ENCODE assay signal across 12 cellular contexts in the genomic region with DNA sequence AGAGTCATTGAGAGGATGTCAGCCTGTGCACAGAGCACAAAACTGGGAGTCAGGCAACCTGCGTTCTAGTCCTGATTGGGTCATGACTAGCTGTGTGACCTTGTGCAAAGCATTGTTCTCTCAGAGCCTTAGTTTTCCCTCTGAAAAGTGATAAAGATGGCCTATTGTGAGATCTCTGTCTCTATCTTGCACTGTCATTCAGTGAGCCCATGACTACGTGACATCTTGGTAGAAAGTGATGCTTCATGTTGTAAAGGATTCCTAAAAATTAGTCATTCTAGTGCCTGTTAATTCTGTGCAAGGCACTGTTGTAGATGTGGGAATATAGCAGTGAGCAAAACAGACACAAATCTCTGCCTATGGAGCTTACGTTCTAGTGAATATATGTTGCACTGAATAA. TPM values are rescaled to one million over a fixed set of nuclear protein-coding genes. Genes with fewer than 3 reads are reported as not detected.
DNase-seq lines count a peak whose midpoint lies in the region; ATAC-seq and TF ChIP-seq lines count a peak whose summit lies in the region.
"Had no signal": no experiment of that assay in that cellular context is flagged by ENCODE, and none has a peak within 500 bp of the region (broad histone marks: within the 10 kb centered on the region; RNA-seq: fewer than 3 reads in every experiment).

No MANE protein-coding gene starts in this region.

- H3K36me3 ChIP-seq in cardiac muscle cell (peaks cover 3% of the 10 kb centered on the region), iPS-15b (ENCODE audit: control insufficient read depth, insufficient read depth, low read length) (no peaks in the 10 kb centered on the region)

- H3K4me3 ChIP-seq in cardiac muscle cell, result peak overlapping the region; percentile 96
- peak overlapping the region; percentile 9 for H3K4me3 ChIP-seq in iPS-15b (ENCODE audit: low read depth, low read length)

- no peaks in the 10 kb centered on the region for H3K4me1 ChIP-seq in cardiac muscle cell (ENCODE audit: low read depth)
- H3K4me1 ChIP-seq in iPS-15b (ENCODE audit: control insufficient read depth, insufficient read depth, low read length), result no peaks in the 10 kb centered on the region

- H3K27me3 ChIP-seq in cardiac muscle cell, result no peaks in the 10 kb centered on the region
- H3K27me3 ChIP-seq in iPS-15b (ENCODE audit: control insufficient read depth, insufficient read depth, low read length), result no peaks in the 10 kb centered on the region

- H3K9me3 ChIP-seq in cardiac muscle cell (ENCODE audit: low read depth) (peaks cover 3% of the 10 kb centered on the region), iPS-15b (ENCODE audit: control insufficient read depth, insufficient read depth, low read length) (no peaks in the 10 kb centered on the region)

- peak in 1 of 2 donors; percentile 3 for DNase-seq in cardiac muscle cell (ENCODE audit: low read depth in 1 of 2, low spot score in 1 of 2)
- DNase-seq in Right ventricle myocardium superior, result no peak
- DNase-seq in type B pancreatic cell (ENCODE audit: extremely low spot score, unreplicated experiment), result no peak
- no peak for DNase-seq in NCI-H2107 (lab: John Stamatoyannopoulos, UW)
- DNase-seq: cortex of kidney; NCI-H2081; stimulated activated naive CD8-positive, alpha-beta T cell treated with anti-CD3 and anti-CD28 coated beads, Interleukin-15, amount 100 ng/mL, for 72 hours had no signal

- H3K4me3 Mint-ChIP-seq in activated naive CD8-positive, alpha-beta T cell, result peak overlapping the region; percentile 56
- H3K4me3 Mint-ChIP-seq in type B pancreatic cell, result peak overlapping the region; percentile 94

- TF ChIP-seq CTCF in cardiac muscle cell (IDR thresholded peaks at IDR 0.05; ENCODE audit: low read depth, low read length) (no peak), type B pancreatic cell (conservative IDR thresholded peaks at IDR 0.05) (no peak)

- H3K27me3 Mint-ChIP-seq in activated naive CD8-positive, alpha-beta T cell, result no peaks in the 10 kb centered on the region
- H3K27me3 Mint-ChIP-seq in type B pancreatic cell, result no peaks in the 10 kb centered on the region
- H3K27me3 Mint-ChIP-seq: B cell; stimulated activated naive CD8-positive, alpha-beta T cell treated with anti-CD3 and anti-CD28 coated beads, Interleukin-15, amount 100 ng/mL, for 72 hours had no signal

- peaks cover 3% of the 10 kb centered on the region for H3K36me3 Mint-ChIP-seq in activated naive CD8-positive, alpha-beta T cell
- H3K36me3 Mint-ChIP-seq in type B pancreatic cell, result peaks cover 34% of the 10 kb centered on the region

- H3K9me3 Mint-ChIP-seq in activated naive CD8-positive, alpha-beta T cell (ENCODE audit: low read depth), result no peaks in the 10 kb centered on the region
- H3K9me3 Mint-ChIP-seq in type B pancreatic cell, result no peaks in the 10 kb centered on the region
- H3K9me3 Mint-ChIP-seq: stimulated activated naive CD8-positive, alpha-beta T cell treated with anti-CD3 and anti-CD28 coated beads, Interleukin-15, amount 100 ng/mL, for 72 hours had no signal

- peaks cover 43% of the 10 kb centered on the region for H3K4me1 Mint-ChIP-seq in activated naive CD8-positive, alpha-beta T cell (ENCODE audit: low read depth)
- H3K4me1 Mint-ChIP-seq in type B pancreatic cell (ENCODE audit: unreplicated experiment), result peaks cover 33% of the 10 kb centered on the region

- ATAC-seq in Right ventricle myocardium superior (ENCODE audit: poor library complexity), result no peak
- no peak for ATAC-seq in HG03442 (IDR thresholded peaks at IDR 0.05; ENCODE audit: unreplicated experiment)
- no peak for ATAC-seq in GM19452 (IDR thresholded peaks at IDR 0.05; ENCODE audit: unreplicated experiment)
- ATAC-seq: stimulated activated naive CD8-positive, alpha-beta T cell treated with anti-CD3 and anti-CD28 coated beads, Interleukin-15, amount 100 ng/mL, for 72 hours had no signal

- H3K27ac ChIP-seq in cardiac muscle cell, result no peak overlapping the region

- H3K27ac Mint-ChIP-seq in activated naive CD8-positive, alpha-beta T cell, result no peak overlapping the region
- no peak overlapping the region for H3K27ac Mint-ChIP-seq in type B pancreatic cell
- H3K27ac Mint-ChIP-seq: B cell; stimulated activated naive CD8-positive, alpha-beta T cell treated with anti-CD3 and anti-CD28 coated beads, Interleukin-15, amount 100 ng/mL, for 72 hours had no signal

- intact Hi-C loops in Right ventricle myocardium superior (cut with DNase I), result no loop called here

- no peak overlapping the region for H3K9ac ChIP-seq in iPS-15b (ENCODE audit: low read depth, low read length)

RNA-seq across cellular contexts. Expression of gene PGRMC1, which starts 2.5 kb away (rescaled TPM):
- total RNA-seq in cardiac muscle cell (156 and 171 TPM in 2 replicates), Right ventricle myocardium superior (15.0 TPM), type B pancreatic cell (ENCODE audit: low replicate concordance) (97.0 and 206 TPM in 2 replicates)
- polyA plus RNA-seq in cardiac muscle cell, result 121 and 147 TPM in 2 replicates
